20 cellular contexts compared by ENCODE assay signal in the genomic region with DNA sequence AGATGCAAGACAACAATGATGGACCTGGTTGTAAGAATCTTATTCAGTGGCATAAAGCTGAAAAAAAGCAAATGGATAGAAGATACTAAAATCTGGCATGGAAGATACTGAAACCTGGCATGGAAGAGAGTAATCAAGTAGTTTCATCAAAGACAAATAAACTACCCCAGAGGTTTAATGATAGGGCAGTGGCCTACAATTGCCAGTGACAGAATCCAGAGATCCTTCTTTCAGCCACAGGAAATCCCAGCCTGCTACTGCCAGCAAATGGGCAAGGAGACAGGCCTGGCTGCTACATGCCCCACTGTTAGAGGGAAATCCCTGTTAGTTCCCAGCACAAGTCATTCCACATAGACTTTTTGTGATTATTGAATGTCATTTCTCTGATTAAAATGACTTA.
DNase-seq lines count a peak whose midpoint lies in the region; ATAC-seq and TF ChIP-seq lines count a peak whose summit lies in the region.
"Had no signal": no experiment of that assay in that cellular context is flagged by ENCODE, and none has a peak within 500 bp of the region (broad histone marks: within the 10 kb centered on the region; RNA-seq: fewer than 3 reads in every experiment).

No MANE protein-coding gene starts in this region.

- no peaks in the 10 kb centered on the region for H3K9me3 Mint-ChIP-seq in CD8-positive, alpha-beta T cell
- H3K9me3 Mint-ChIP-seq: CD4-positive, alpha-beta memory T cell had no signal

- no peaks in the 10 kb centered on the region for H3K27me3 Mint-ChIP-seq in CD8-positive, alpha-beta T cell (ENCODE audit: low read depth)

- H3K4me1 Mint-ChIP-seq in CD8-positive, alpha-beta T cell (ENCODE audit: low read depth): no peaks in the 10 kb centered on the region
- H3K4me1 Mint-ChIP-seq: CD14-positive monocyte; CD4-positive, alpha-beta memory T cell had no signal

- no peaks in the 10 kb centered on the region for H3F3A ChIP-seq in PC-3 (ENCODE audit: low read length, unreplicated experiment)

- peak; percentile 12; the same call in 1 of the 2 replicates for ATAC-seq in PC-3
- no peak for ATAC-seq in CD8-positive, alpha-beta T cell
- ATAC-seq: A549, HCT116, K562 had no signal

- intact Hi-C loops in PC-3 (cut with micrococcal nuclease): no loop called here
- intact Hi-C loops in CD8-positive, alpha-beta T cell (cut with DNase I, micrococcal nuclease): no loop called here

- no peaks in the 10 kb centered on the region for H4K20me1 ChIP-seq in PC-3 (ENCODE audit: low read length)
- H4K20me1 ChIP-seq: BLaER1 had no signal

- no peak overlapping the region for H3K4me2 ChIP-seq in PC-3 (ENCODE audit: low read length)
- H3K4me2 ChIP-seq: A549, BLaER1 had no signal

- no peaks in the 10 kb centered on the region for H3K36me3 Mint-ChIP-seq in CD8-positive, alpha-beta T cell
- H3K36me3 Mint-ChIP-seq: CD14-positive monocyte; CD4-positive, alpha-beta memory T cell had no signal

- H3K27me3 ChIP-seq in PC-3 (ENCODE audit: low read length): no peaks in the 10 kb centered on the region
- H3K27me3 ChIP-seq in CD8-positive, alpha-beta T cell (ENCODE audit: insufficient read depth, low read length): no peaks in the 10 kb centered on the region
- H3K27me3 ChIP-seq in SJCRH30: no peaks in the 10 kb centered on the region; the same call in 1 of the 2 replicates
- H3K27me3 ChIP-seq: BLaER1 had no signal

- no peak overlapping the region for H3K4me3 ChIP-seq in PC-3 (ENCODE audit: low read length)
- no peak overlapping the region for H3K4me3 ChIP-seq in CD8-positive, alpha-beta T cell (ENCODE audit: low read depth, low read length)
- H3K4me3 ChIP-seq in SJCRH30: no peak overlapping the region
- H3K4me3 ChIP-seq: A549, BLaER1, K562 had no signal

- POLR2A ChIA-PET in PC-3 (lab: Charles Lee; ENCODE audit: unreplicated experiment): no interaction called here
- POLR2A ChIA-PET in CD8-positive, alpha-beta T cell (lab: Charles Lee): no interaction called here

- no TSS peak for BruUV-seq in PC-3 (replicated peaks; lab: Mats Ljungman, UMichigan)

- H3K9me3 ChIP-seq in PC-3 (ENCODE audit: low read length) (no peaks in the 10 kb centered on the region), SJCRH30 (replicated peaks) (no peaks in the 10 kb centered on the region)
- no peaks in the 10 kb centered on the region for H3K9me3 ChIP-seq in CD8-positive, alpha-beta T cell (ENCODE audit: low read length)
- H3K9me3 ChIP-seq: A549 had no signal

- no peak overlapping the region for H3K4me3 Mint-ChIP-seq in CD8-positive, alpha-beta T cell
- H3K4me3 Mint-ChIP-seq: CD14-positive monocyte; CD4-positive, alpha-beta memory T cell; HFFc6 had no signal

- H3K9me2 ChIP-seq in PC-3 (replicated peaks; ENCODE audit: low read length): no peaks in the 10 kb centered on the region

- H3K27ac ChIP-seq in PC-3 (ENCODE audit: low read length) (no peak overlapping the region), VCaP (peak overlapping the region; percentile 67), SJCRH30 (no peak overlapping the region)
- no peak overlapping the region for H3K27ac ChIP-seq in CD8-positive, alpha-beta T cell (ENCODE audit: low read depth, low read length)
- H3K27ac ChIP-seq: 22Rv1, A549, BLaER1 had no signal

- H3K4me1 ChIP-seq in PC-3 (ENCODE audit: insufficient read depth, low read length) (peaks cover 6% of the 10 kb centered on the region; the same call in 1 of the 2 replicates), SJCRH30 (no peaks in the 10 kb centered on the region)
- H3K4me1 ChIP-seq in CD8-positive, alpha-beta T cell (ENCODE audit: insufficient read depth, low read length): no peaks in the 10 kb centered on the region
- H3K4me1 ChIP-seq: A549 had no signal

- no peak overlapping the region for H3K9ac ChIP-seq in PC-3 (ENCODE audit: low read length)
- H3K9ac ChIP-seq: BLaER1 had no signal

- no peak overlapping the region for H3K27ac Mint-ChIP-seq in CD8-positive, alpha-beta T cell
- H3K27ac Mint-ChIP-seq: CD14-positive monocyte; CD4-positive, alpha-beta memory T cell; HFFc6 had no signal

- no peaks in the 10 kb centered on the region for H3K79me2 ChIP-seq in PC-3 (ENCODE audit: low read length)

- H3K36me3 ChIP-seq in PC-3 (ENCODE audit: low read depth, low read length) (no peaks in the 10 kb centered on the region), SJCRH30 (no peaks in the 10 kb centered on the region)
- H3K36me3 ChIP-seq in CD8-positive, alpha-beta T cell (ENCODE audit: insufficient read depth, low read length): no peaks in the 10 kb centered on the region
- H3K36me3 ChIP-seq: BLaER1 had no signal

- DNase-seq in DMS79 treated with DMSO at 0.1 percent for 48 hours (lab: John Stamatoyannopoulos, UW) (peak; percentile 47), DMS79 (lab: John Stamatoyannopoulos, UW) (no peak), PC-3 (no peak), SJCRH30 (no peak)
- DNase-seq in CD8-positive, alpha-beta T cell: no peak
- DNase-seq in activated naive CD4-positive, alpha-beta T cell treated with anti-CD3 and anti-CD28 coated beads, Interleukin-2, amount 50 U/mL, for 16 hours: no peak
- DNase-seq: AML-193; CD4-positive, alpha-beta memory T cell; GF-D8; GOT3; H7; HFFc6; IMR-90 had no signal

- no peak overlapping the region for H2AFZ ChIP-seq in PC-3 (ENCODE audit: low read length)

- CTCF ChIA-PET in PC-3 (lab: Charles Lee): no interaction called here
- CTCF ChIA-PET in CD8-positive, alpha-beta T cell (lab: Charles Lee): no interaction called here

- TF ChIP-seq CTCF in PC-3 (conservative IDR thresholded peaks at IDR 0.05; ENCODE audit: low read depth, low read length) (no peak), VCaP (conservative IDR thresholded peaks at IDR 0.05) (no peak)
- TF ChIP-seq CTCF in CD8-positive, alpha-beta T cell (IDR thresholded peaks at IDR 0.05): no peak
